In the genomic region with DNA sequence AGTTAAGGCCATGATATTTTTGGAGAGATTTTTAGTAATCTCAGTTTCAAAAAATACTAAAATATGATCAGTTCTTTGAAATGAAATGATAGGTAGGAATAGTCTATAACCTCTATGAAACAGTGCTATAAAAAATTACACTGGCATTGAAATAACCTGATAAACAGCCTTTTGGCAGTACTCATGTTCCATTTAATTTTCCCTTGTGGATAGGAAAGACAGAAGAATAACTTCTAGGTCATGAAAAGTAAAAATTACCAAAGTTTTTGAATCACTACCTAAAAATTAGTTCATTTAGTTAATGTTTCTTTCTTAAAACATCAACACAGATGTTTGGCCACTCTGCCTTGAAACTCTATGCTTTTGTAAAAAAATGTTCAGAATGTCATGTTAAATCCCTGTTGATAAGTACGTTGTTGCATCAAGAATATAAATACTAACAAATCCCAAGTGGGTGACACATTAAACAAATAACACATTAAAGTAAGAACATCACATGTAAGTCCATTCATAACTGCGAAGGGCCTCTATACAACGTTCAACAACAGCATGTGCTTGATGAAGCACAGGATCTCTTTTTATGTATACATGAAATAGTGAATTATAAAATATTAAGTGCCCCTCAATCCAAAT, we compare ENCODE assay signal across 22 cellular contexts.
DNase-seq lines count a peak whose midpoint lies in the region; TF ChIP-seq lines count a peak whose summit lies in the region.
"Had no signal": no experiment of that assay in that cellular context is flagged by ENCODE, and none has a peak within 500 bp of the region (broad histone marks: within the 10 kb centered on the region; RNA-seq: fewer than 3 reads in every experiment).

No MANE protein-coding gene starts in this region.

- H3K4me3 ChIP-seq in fibroblast of pulmonary artery (replicated peaks; ENCODE audit: low read depth, low read length) (no peak overlapping the region), skeletal muscle cell (ENCODE audit: low read depth, low read length) (no peak overlapping the region), SJCRH30 (no peak overlapping the region)
- H3K4me3 ChIP-seq: MG63, SK-N-MC, testis had no signal

- H2BK20ac ChIP-seq in H9 (ENCODE audit: low read depth, low read length, poor library complexity, severe bottlenecking), result no peak overlapping the region

- H4K20me1 ChIP-seq in H9 (ENCODE audit: control insufficient read depth, insufficient read depth, insufficient read length), result no peaks in the 10 kb centered on the region

- H3K27ac ChIP-seq in H9 (ENCODE audit: insufficient read length, low read depth, low read length), result no peak overlapping the region
- no peak overlapping the region for H3K27ac ChIP-seq in SJCRH30
- H3K27ac ChIP-seq: testis had no signal

- H3K27me3 ChIP-seq in H9 (ENCODE audit: insufficient read depth, low read length) (no peaks in the 10 kb centered on the region), SJCRH30 (no peaks in the 10 kb centered on the region)
- H3K27me3 ChIP-seq: MG63, testis had no signal

- H3K27ac Mint-ChIP-seq in H9, result no peak overlapping the region
- H3K27ac Mint-ChIP-seq: activated CD8-positive, alpha-beta T cell treated with anti-CD3 and anti-CD28 coated beads for 36 hours had no signal

- in situ Hi-C loops in SK-MEL-5 (cut with HindIII; ENCODE audit: low pct_unique_long_range_greater_than_20kb, low sequenced_read_pairs), result no loop called here

- no peak overlapping the region for H2AK5ac ChIP-seq in H9 (ENCODE audit: insufficient read length, low read length)

- no peaks in the 10 kb centered on the region for H3K36me3 ChIP-seq in SJCRH30

- H2BK15ac ChIP-seq in H9 (ENCODE audit: low read depth, low read length), result no peak overlapping the region

- H3T11ph ChIP-seq in H9 (ENCODE audit: low read length), result no peak overlapping the region

- no peaks in the 10 kb centered on the region for H3K27me3 Mint-ChIP-seq in H9 (ENCODE audit: low read depth)
- H3K27me3 Mint-ChIP-seq: activated CD8-positive, alpha-beta T cell treated with anti-CD3 and anti-CD28 coated beads for 36 hours had no signal

- H3K79me2 ChIP-seq in H9 (ENCODE audit: insufficient read depth, low read length), result no peaks in the 10 kb centered on the region

- peaks cover 12 to 19% of the 10 kb centered on the region in 2 experiments for H3K4me1 Mint-ChIP-seq in H9

- no peaks in the 10 kb centered on the region for H3K4me1 ChIP-seq in H9 (ENCODE audit: insufficient read depth, low read length)
- no peaks in the 10 kb centered on the region for H3K4me1 ChIP-seq in SJCRH30

- H3K14ac ChIP-seq in H9 (ENCODE audit: insufficient read depth, low read length), result no peak overlapping the region

- H3K56ac ChIP-seq in H9 (ENCODE audit: insufficient read length, low read depth, low read length), result no peak overlapping the region

- H3K18ac ChIP-seq in H9 (ENCODE audit: insufficient read length, low read depth, low read length), result no peak overlapping the region

- no CpG with 5 or more reads among the region's 3 CpGs for WGBS in H9 (ENCODE audit: extremely low coverage, insufficient read length, low lambda C conversion rate)

- H4K91ac ChIP-seq in H9 (ENCODE audit: insufficient read length, low read depth, low read length), result no peak overlapping the region

- H2BK12ac ChIP-seq in H9 (ENCODE audit: insufficient read length, low read depth, low read length), result no peak overlapping the region

- H3K4ac ChIP-seq in H9 (ENCODE audit: low read depth, low read length), result no peak overlapping the region

- H4K8ac ChIP-seq in H9 (replicated peaks; ENCODE audit: insufficient read length, low read depth, low read length), result no peak overlapping the region

- no peaks in the 10 kb centered on the region for H3K9me3 Mint-ChIP-seq in H9
- H3K9me3 Mint-ChIP-seq: activated CD8-positive, alpha-beta T cell treated with anti-CD3 and anti-CD28 coated beads for 36 hours; neural crest cell had no signal

- TF ChIP-seq CTCF in fibroblast of pulmonary artery (IDR thresholded peaks at IDR 0.05; ENCODE audit: low read length, missing control alignments) (no peak), H9 (conservative IDR thresholded peaks at IDR 0.05) (no peak)

- H4K5ac ChIP-seq in H9 (ENCODE audit: insufficient read length, low read depth, low read length), result no peak overlapping the region

- H3K9me3 ChIP-seq in H9 (ENCODE audit: control insufficient read depth, low read depth, low read length), result no peaks in the 10 kb centered on the region
- no peaks in the 10 kb centered on the region for H3K9me3 ChIP-seq in SJCRH30 (replicated peaks)
- H3K9me3 ChIP-seq: MG63, testis had no signal

- H3K79me1 ChIP-seq in H9 (ENCODE audit: insufficient read depth, low read depth, low read length, poor library complexity, severe bottlenecking), result no peaks in the 10 kb centered on the region

- no peak overlapping the region for H3K23ac ChIP-seq in H9 (ENCODE audit: insufficient read length, low read depth, low read length)

- H3K4me3 Mint-ChIP-seq in H9, result no peak overlapping the region
- H3K4me3 Mint-ChIP-seq: activated CD8-positive, alpha-beta T cell treated with anti-CD3 and anti-CD28 coated beads for 36 hours; neural crest cell had no signal

- DNase-seq in EL, result peak; percentile 6
- DNase-seq in SK-MEL-5 (ENCODE audit: low read depth, low spot score), result peak; percentile 48
- peak; percentile 33 for DNase-seq in fibroblast of pulmonary artery (ENCODE audit: low read depth)
- peak; percentile 78 for DNase-seq in skeletal muscle cell (ENCODE audit: low read depth)
- DNase-seq in NCI-H82 (lab: John Stamatoyannopoulos, UW), result no peak
- no peak for DNase-seq in H9
- no peak for DNase-seq in SJCRH30
- no peak for DNase-seq in HuH-7 (ENCODE audit: low spot score)
- DNase-seq: activated CD4-positive, CD25-positive, alpha-beta regulatory T cell; activated CD8-positive, alpha-beta T cell treated with anti-CD3 and anti-CD28 coated beads for 36 hours; activated naive CD4-positive, alpha-beta T cell; activated T-cell treated with anti-CD3 and anti-CD28 coated beads, Interleukin-2, amount 50 U/mL, for 1 hour; anterior cingulate cortex; MG63; NCI-H1436 treated with DMSO at 0.1 percent for 48 hours; NCI-H2171; NCI-H69; stimulated activated CD4-positive, alpha-beta T cell treated with anti-CD3 and anti-CD28 coated beads, Interleukin-15, amount 100 ng/mL, for 24 hours; T-helper 9 cell; testis had no signal

- no peak overlapping the region for H3K4me2 ChIP-seq in H9 (ENCODE audit: insufficient read depth, insufficient read length, low read length)

- H2AFZ ChIP-seq in H9 (ENCODE audit: low read length), result no peak overlapping the region

- no peaks in the 10 kb centered on the region for H3K23me2 ChIP-seq in H9 (ENCODE audit: insufficient read length, low read depth, low read length, poor library complexity, severe bottlenecking)

- H2BK5ac ChIP-seq in H9 (ENCODE audit: insufficient read length, low read length), result no peak overlapping the region

- H2BK120ac ChIP-seq in H9 (ENCODE audit: low read depth, low read length, poor library complexity, severe bottlenecking), result no peak overlapping the region

- H3K9ac ChIP-seq in H9 (ENCODE audit: extremely low read depth, insufficient read length, low read length), result no peak overlapping the region

- peaks cover 8 to 10% (median 8%) of the 10 kb centered on the region in 3 experiments; a peak in 6 of 7 replicates for H3K36me3 Mint-ChIP-seq in H9 (ENCODE audit: insufficient read depth in 1 of 3, low read depth in 3 of 3)

Comparison
In these comparisons a context has a peak if more than half of its experiments do, and no peak if none do; other contexts are left out.
1. DNase-seq: peak in EL (single experiment), SK-MEL-5 (single experiment), fibroblast of pulmonary artery (single experiment) and skeletal muscle cell (single experiment); none in NCI-H82 (single experiment), H9 (single experiment), SJCRH30 (0 of 2) and HuH-7 (single experiment).